Comparison of ENCODE assay signal across 8 cellular contexts in genomic region chr16:1959269-1960039, GRCh38. TPM values are rescaled to one million over a fixed set of nuclear protein-coding genes. Genes with fewer than 3 reads are reported as not detected.
DNase-seq lines count a peak whose midpoint lies in the region; ATAC-seq and TF ChIP-seq lines count a peak whose summit lies in the region.

Gene NDUFB10, plus strand, starts transcription at chr16:1959538. Its CDS starts 87 bp downstream, at chr16:1959625.

- intact Hi-C loops in head of caudate nucleus (cut with DNase I), result no loop called here

- H3K36me3 Mint-ChIP-seq in H9 (ENCODE audit: insufficient read depth in 1 of 3, low read depth in 3 of 3), result peaks cover 27 to 37% (median 33%) of the 10 kb centered on the region in 3 experiments
- peaks cover 32 to 45% of the 10 kb centered on the region in 2 donors for H3K36me3 Mint-ChIP-seq in activated naive CD4-positive, alpha-beta T cell treated with anti-CD3 and anti-CD28 coated beads, Interleukin-2, amount 50 U/mL, for 72 hours

- peak within 1 kb of the TSS; percentile 94 to 97 (median 96) for H3K27ac Mint-ChIP-seq in H9
- H3K27ac Mint-ChIP-seq in activated naive CD4-positive, alpha-beta T cell treated with anti-CD3 and anti-CD28 coated beads, Interleukin-2, amount 50 U/mL, for 72 hours, result peak within 1 kb of the TSS; percentile 94 to 98

- no peak within 1 kb of the TSS for H2BK15ac ChIP-seq in H9 (ENCODE audit: low read depth, low read length)

- H3K9me3 ChIP-seq in H9 (ENCODE audit: control insufficient read depth, low read depth, low read length) (no peaks in the 10 kb centered on the region), MM.1S (replicated peaks; ENCODE audit: insufficient read depth, low read length) (no peaks in the 10 kb centered on the region), parathyroid adenoma (ENCODE audit: control insufficient read depth, low read length) (no peaks in the 10 kb centered on the region), tibial nerve (no peaks in the 10 kb centered on the region)

- DNase-seq in GM03348 (ENCODE audit: low spot score) (peak; percentile 95), H9 (peak; percentile 88), MM.1S (peak; percentile 92), SKM-1 (lab: John Stamatoyannopoulos, UW; ENCODE audit: unreplicated experiment) (peak; percentile 70), head of caudate nucleus (peak; percentile 78 to 98 (median 94)), tibial nerve (ENCODE audit: low spot score in 2 of 2) (peak; percentile 74 to 79)
- peak; percentile 95 to 97 for DNase-seq in activated naive CD4-positive, alpha-beta T cell treated with anti-CD3 and anti-CD28 coated beads, Interleukin-2, amount 50 U/mL, for 72 hours (ENCODE audit: low spot score in 2 of 2)

- peaks cover 17% of the 10 kb centered on the region for H3K23me2 ChIP-seq in H9 (ENCODE audit: insufficient read length, low read depth, low read length, poor library complexity, severe bottlenecking)

- peak within 1 kb of the TSS; percentile 66 for H2AFZ ChIP-seq in H9 (ENCODE audit: low read length)
- peak within 1 kb of the TSS; percentile 81 for H2AFZ ChIP-seq in MM.1S (ENCODE audit: low read length)
- peak within 1 kb of the TSS; percentile 92 for H2AFZ ChIP-seq in parathyroid adenoma

- peak in 1 of 2 donors; percentile 89 for TF ChIP-seq EP300 in tibial nerve (IDR thresholded peaks at IDR 0.05)

- H3K9me2 ChIP-seq in MM.1S (replicated peaks; ENCODE audit: insufficient read depth, low read length), result no peaks in the 10 kb centered on the region

- H3F3A ChIP-seq in MM.1S (ENCODE audit: insufficient read depth, low read length), result peaks cover 36% of the 10 kb centered on the region

- no peak within 1 kb of the TSS for H2AK5ac ChIP-seq in H9 (ENCODE audit: insufficient read length, low read length)

- no peaks in the 10 kb centered on the region for H4K20me1 ChIP-seq in H9 (ENCODE audit: control insufficient read depth, insufficient read depth, insufficient read length)
- no peaks in the 10 kb centered on the region for H4K20me1 ChIP-seq in MM.1S (ENCODE audit: insufficient read depth, low read length)

- H4K8ac ChIP-seq in H9 (replicated peaks; ENCODE audit: insufficient read length, low read depth, low read length), result no peak within 1 kb of the TSS

- no peak within 1 kb of the TSS for H2BK20ac ChIP-seq in H9 (ENCODE audit: low read depth, low read length, poor library complexity, severe bottlenecking)

- H3K27me3 Mint-ChIP-seq in H9 (ENCODE audit: low read depth), result peaks cover 25% of the 10 kb centered on the region

- H3K23ac ChIP-seq in H9 (ENCODE audit: insufficient read length, low read depth, low read length), result no peak within 1 kb of the TSS

- peak within 1 kb of the TSS; percentile 86; the same call in 1 of the 2 replicates for H3K14ac ChIP-seq in H9 (ENCODE audit: insufficient read depth, low read length)

- peaks cover 11% of the 10 kb centered on the region for H3K79me2 ChIP-seq in H9 (ENCODE audit: insufficient read depth, low read length)
- H3K79me2 ChIP-seq in MM.1S (ENCODE audit: low read length), result peaks cover 29% of the 10 kb centered on the region
- no peaks in the 10 kb centered on the region for H3K79me2 ChIP-seq in parathyroid adenoma

- H3K18ac ChIP-seq in H9 (ENCODE audit: insufficient read length, low read depth, low read length), result peak within 1 kb of the TSS; percentile 76

- no peak within 1 kb of the TSS for H3K4ac ChIP-seq in H9 (ENCODE audit: low read depth, low read length)

- no CpG with 5 or more reads among the region's 79 CpGs for WGBS in H9 (ENCODE audit: extremely low coverage, insufficient read length, low lambda C conversion rate)
- 0 to 1% methylated on average over 54 to 59 of the region's 79 CpGs for WGBS in tibial nerve, 2 donors

- H3K79me1 ChIP-seq in H9 (ENCODE audit: insufficient read depth, low read depth, low read length, poor library complexity, severe bottlenecking), result no peaks in the 10 kb centered on the region

- H3K4me3 Mint-ChIP-seq in H9, result peak within 1 kb of the TSS; percentile 91 to 96

- H4K5ac ChIP-seq in H9 (ENCODE audit: insufficient read length, low read depth, low read length), result no peak within 1 kb of the TSS

- no peak within 1 kb of the TSS for H2BK5ac ChIP-seq in H9 (ENCODE audit: insufficient read length, low read length)

- no peak within 1 kb of the TSS for H2BK12ac ChIP-seq in H9 (ENCODE audit: insufficient read length, low read depth, low read length)

- no peak within 1 kb of the TSS for H3T11ph ChIP-seq in H9 (ENCODE audit: low read length)

- H3K4me3 ChIP-seq in MM.1S (ENCODE audit: low read length), result peak within 1 kb of the TSS; percentile 88
- H3K4me3 ChIP-seq in parathyroid adenoma (ENCODE audit: low read depth, low read length), result peak within 1 kb of the TSS; percentile 91
- H3K4me3 ChIP-seq in tibial nerve, result peak within 1 kb of the TSS; percentile 63 to 87 (median 80)

- no peak within 1 kb of the TSS for H4K91ac ChIP-seq in H9 (ENCODE audit: insufficient read length, low read depth, low read length)

- H3K56ac ChIP-seq in H9 (ENCODE audit: insufficient read length, low read depth, low read length), result no peak within 1 kb of the TSS

- no peaks in the 10 kb centered on the region for H3K27me3 ChIP-seq in H9 (ENCODE audit: insufficient read depth, low read length)
- peaks cover 8% of the 10 kb centered on the region for H3K27me3 ChIP-seq in MM.1S (replicated peaks; ENCODE audit: insufficient read depth, low read length)
- no peaks in the 10 kb centered on the region for H3K27me3 ChIP-seq in parathyroid adenoma (ENCODE audit: control insufficient read depth, insufficient read depth, low read length)
- no peaks in the 10 kb centered on the region for H3K27me3 ChIP-seq in tibial nerve

- peak; percentile 50 to 83 for TF ChIP-seq POLR2A in tibial nerve (IDR thresholded peaks at IDR 0.05)

- H3K4me1 ChIP-seq in H9 (ENCODE audit: insufficient read depth, low read length) (no peaks in the 10 kb centered on the region), MM.1S (ENCODE audit: low read length) (peaks cover 15% of the 10 kb centered on the region), parathyroid adenoma (peaks cover 10% of the 10 kb centered on the region), tibial nerve (peaks cover 0 to 43% (median 29%) of the 10 kb centered on the region in 4 donors)

- TF ChIP-seq CTCF in H9 (conservative IDR thresholded peaks at IDR 0.05), result peak; percentile 42; the same call in 2 of the 3 replicates
- TF ChIP-seq CTCF in MM.1S (IDR thresholded peaks at IDR 0.05; ENCODE audit: low read length), result peak; percentile 80
- TF ChIP-seq CTCF in parathyroid adenoma (IDR thresholded peaks at IDR 0.05), result peak; percentile 82
- TF ChIP-seq CTCF in tibial nerve (IDR thresholded peaks at IDR 0.05), result peak; percentile 64 to 83 (median 74)

- ATAC-seq in activated naive CD4-positive, alpha-beta T cell treated with anti-CD3 and anti-CD28 coated beads, Interleukin-2, amount 50 U/mL, for 72 hours, result peak; percentile 79 to 91

- H3K9me3 Mint-ChIP-seq in H9, result peaks cover 0 to 3% of the 10 kb centered on the region in 2 experiments; a peak in 1 of 5 replicates
- H3K9me3 Mint-ChIP-seq in activated naive CD4-positive, alpha-beta T cell treated with anti-CD3 and anti-CD28 coated beads, Interleukin-2, amount 50 U/mL, for 72 hours, result no peaks in the 10 kb centered on the region

- H3K4me2 ChIP-seq in H9 (ENCODE audit: insufficient read depth, insufficient read length, low read length) (peak within 1 kb of the TSS; percentile 79), MM.1S (ENCODE audit: low read depth, low read length) (peak within 1 kb of the TSS; percentile 92), parathyroid adenoma (ENCODE audit: low read length) (peak within 1 kb of the TSS; percentile 75)

- H3K9ac ChIP-seq in H9 (ENCODE audit: extremely low read depth, insufficient read length, low read length) (peak within 1 kb of the TSS; percentile 86), MM.1S (ENCODE audit: low read length) (peak within 1 kb of the TSS; percentile 91), parathyroid adenoma (peak within 1 kb of the TSS; percentile 64)

- H3K4me1 Mint-ChIP-seq in H9, result peaks cover 25 to 42% of the 10 kb centered on the region in 2 experiments

- no peak within 1 kb of the TSS for H2BK120ac ChIP-seq in H9 (ENCODE audit: low read depth, low read length, poor library complexity, severe bottlenecking)

- peaks cover 17% of the 10 kb centered on the region for H3K36me3 ChIP-seq in MM.1S (replicated peaks; ENCODE audit: insufficient read depth, low read length)
- no peaks in the 10 kb centered on the region for H3K36me3 ChIP-seq in parathyroid adenoma (ENCODE audit: control insufficient read depth, insufficient read depth, low read length)
- peaks cover 7 to 26% (median 16%) of the 10 kb centered on the region in 3 donors for H3K36me3 ChIP-seq in tibial nerve

- no peak within 1 kb of the TSS for H3K27ac ChIP-seq in H9 (ENCODE audit: insufficient read length, low read depth, low read length)
- H3K27ac ChIP-seq in MM.1S (ENCODE audit: low read length), result no peak within 1 kb of the TSS
- H3K27ac ChIP-seq in parathyroid adenoma, result peak within 1 kb of the TSS; percentile 75
- H3K27ac ChIP-seq in tibial nerve, result peak within 1 kb of the TSS; percentile 30 to 92 (median 80)

RNA-seq across cellular contexts. Expression of gene NDUFB10, which starts in this region (rescaled TPM):
- total RNA-seq in H9 (2021), result 191 and 192 TPM in 2 replicates
- 10 to 100 TPM; 63.4 to 98.8 TPM for total RNA-seq in activated naive CD4-positive, alpha-beta T cell treated with anti-CD3 and anti-CD28 coated beads, Interleukin-2, amount 50 U/mL, for 72 hours
- 100 to 1,000 TPM in 2 of 4 donors, 10 to 100 TPM in 2; 86.9 to 136 (median 116) TPM for total RNA-seq in tibial nerve

Comparison
In these comparisons a context has a peak if more than half of its experiments do, and no peak if none do; other contexts are left out.
1. H3K27ac ChIP-seq: peak in parathyroid adenoma (single experiment) and tibial nerve (4 of 4); none in H9 (single experiment) and MM.1S (single experiment).
2. Peak in every context shown above with its lines, with median percentiles within 50 percentile points of each other: DNase-seq, H2AFZ ChIP-seq, H3K4me2 ChIP-seq, H3K9ac ChIP-seq, CTCF ChIP-seq and H3K4me3 ChIP-seq.